ENCODE assay signal across 22 cellular contexts in the genomic region with DNA sequence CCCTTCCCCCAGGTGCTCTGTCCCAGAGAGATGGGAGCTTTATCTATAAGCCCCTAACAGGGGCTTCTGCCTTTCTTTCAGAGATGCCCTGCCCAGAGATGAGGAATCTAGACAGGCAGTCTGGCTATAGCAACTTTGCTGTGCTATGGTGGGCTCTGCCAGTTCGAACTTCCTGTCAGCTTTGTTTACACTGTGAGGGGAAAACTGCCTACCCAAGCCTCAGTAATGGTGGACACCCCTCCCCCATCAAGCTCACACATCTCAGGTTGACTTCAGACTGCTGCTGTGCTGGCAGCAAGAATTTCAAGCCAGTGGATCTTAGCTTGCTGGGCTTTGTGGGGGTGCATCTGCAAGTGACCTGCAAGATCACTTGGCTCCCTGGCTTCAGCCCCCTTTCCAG. TPM values are rescaled to one million over a fixed set of nuclear protein-coding genes. Genes with fewer than 3 reads are reported as not detected.
DNase-seq lines count a peak whose midpoint lies in the region; ATAC-seq and TF ChIP-seq lines count a peak whose summit lies in the region.
"Had no signal": no experiment of that assay in that cellular context is flagged by ENCODE, and none has a peak within 500 bp of the region (broad histone marks: within the 10 kb centered on the region; RNA-seq: fewer than 3 reads in every experiment).

No MANE protein-coding gene starts in this region.

- no peaks in the 10 kb centered on the region for H3K27me3 ChIP-seq in GM23338 (ENCODE audit: insufficient read depth)
- H3K27me3 ChIP-seq: BE2C, BLaER1 had no signal

- no peaks in the 10 kb centered on the region for H3K4me1 ChIP-seq in GM23338 (ENCODE audit: insufficient read depth)
- H3K4me1 ChIP-seq: BE2C, BLaER1 had no signal

- H3K27me3 Mint-ChIP-seq in GM23338 (ENCODE audit: insufficient read depth, low read depth, poor library complexity), result peaks cover 4% of the 10 kb centered on the region
- H3K27me3 Mint-ChIP-seq: CD4-positive, alpha-beta memory T cell; CD4-positive, CD25-positive, alpha-beta regulatory T cell had no signal

- peaks cover 21% of the 10 kb centered on the region for H3K36me3 Mint-ChIP-seq in GM23338 (ENCODE audit: low read depth)

- H3K27ac Mint-ChIP-seq in GM23338, result no peak overlapping the region
- H3K27ac Mint-ChIP-seq: CD14-positive monocyte; CD4-positive, alpha-beta memory T cell; CD4-positive, CD25-positive, alpha-beta regulatory T cell; CD8-positive, alpha-beta memory T cell had no signal

- TF ChIP-seq CTCF in GM23338 (conservative IDR thresholded peaks at IDR 0.05; ENCODE audit: low read depth in 2 of 2), result no peak

- H4K20me1 ChIP-seq in GM23338 (replicated peaks; ENCODE audit: insufficient read depth), result no peaks in the 10 kb centered on the region
- H4K20me1 ChIP-seq: BLaER1 had no signal

- no peak overlapping the region for H2AFZ ChIP-seq in GM23338

- no peak overlapping the region for H3K4me3 Mint-ChIP-seq in GM23338
- H3K4me3 Mint-ChIP-seq: CD14-positive monocyte; CD4-positive, CD25-positive, alpha-beta regulatory T cell; CD8-positive, alpha-beta memory T cell had no signal

- H3K9me3 Mint-ChIP-seq in GM23338, result peaks cover 41% of the 10 kb centered on the region

- DNase-seq in GM23338 (ENCODE audit: low spot score) (peak; percentile 3), ureter (ENCODE audit: low spot score) (no peak), NCI-H446 (lab: John Stamatoyannopoulos, UW) (no peak)
- DNase-seq in stimulated activated naive CD8-positive, alpha-beta T cell treated with anti-CD3 and anti-CD28 coated beads, Interleukin-15, Interleukin-2, amounts not matched to agents 100 U/mL and 50 U/mL, for 24 hours, result no peak
- DNase-seq: 8988T; ACHN; BE2C; C1 segment of cervical spinal cord; CD4-positive, alpha-beta memory T cell; CD4-positive, CD25-positive, alpha-beta regulatory T cell; CD8-positive, alpha-beta memory T cell; COR-L47; DMS 273 treated with DMSO at 0.1 percent for 48 hours; DMS153; DMS53; DMS79; GF-D8 had no signal

- no peaks in the 10 kb centered on the region for H3K79me2 ChIP-seq in GM23338 (replicated peaks; ENCODE audit: insufficient read depth)

- no peaks in the 10 kb centered on the region for H3F3A ChIP-seq in GM23338 (replicated peaks; ENCODE audit: low read depth)

- H3K9me2 ChIP-seq in GM23338 (ENCODE audit: insufficient read depth), result peaks cover 12% of the 10 kb centered on the region; the same call in 1 of the 2 replicates

- no peak overlapping the region for H3K4me2 ChIP-seq in GM23338
- H3K4me2 ChIP-seq: BLaER1 had no signal

- H3K4me3 ChIP-seq in GM23338, result no peak overlapping the region
- H3K4me3 ChIP-seq: BLaER1 had no signal

- H3K36me3 ChIP-seq in GM23338 (ENCODE audit: insufficient read depth) (no peaks in the 10 kb centered on the region), KOPT-K1 (ENCODE audit: insufficient read depth, low read length) (no peaks in the 10 kb centered on the region)
- H3K36me3 ChIP-seq: BLaER1 had no signal

- H3K9me3 ChIP-seq in KOPT-K1 (ENCODE audit: insufficient read depth, low read length, poor library complexity, severe bottlenecking), result peaks cover 19% of the 10 kb centered on the region

- H3K27ac ChIP-seq in GM23338 (ENCODE audit: low read depth), result no peak overlapping the region
- H3K27ac ChIP-seq in KOPT-K1 (ENCODE audit: low read depth, low read length, poor library complexity, severe bottlenecking), result peak overlapping the region; percentile 23
- H3K27ac ChIP-seq: BLaER1 had no signal

- ATAC-seq in GM23338, result no peak
- no peak for ATAC-seq in stimulated activated naive CD8-positive, alpha-beta T cell treated with anti-CD3 and anti-CD28 coated beads, Interleukin-15, Interleukin-2, amounts not matched to agents 100 U/mL and 50 U/mL, for 24 hours

- H3K4me1 Mint-ChIP-seq in GM23338, result peaks cover 6% of the 10 kb centered on the region; the same call in 2 of the 3 replicates

TF ChIP-seq in GM23338, 12 proteins besides CTCF, POLR2A, EP300 and RAD21:
- no peak for TF ChIP-seq EZH2phosphoT487 (IDR thresholded peaks at IDR 0.05; ENCODE audit: unreplicated experiment)
- TF ChIP-seq ZNF331 (CRISPR knock-in tag; IDR thresholded peaks at IDR 0.05; ENCODE audit: low read depth), result no peak
- no peak for TF ChIP-seq JUNB (IDR thresholded peaks at IDR 0.05; ENCODE audit: unreplicated experiment)

RNA-seq across cellular contexts. Expression of a gene that starts 21.5 kb away (rescaled TPM):
- not detected in 2 replicates for total RNA-seq in GM23338 (2014; rRNA removed; shearing (Covaris generic))
- not detected in 2 replicates for polyA plus RNA-seq in GM23338 (2016; fragmentation: Nextera tagmentation; extraction: Ambion mirVana)
- 0.23 TPM for total RNA-seq in ureter
- total RNA-seq: A673 had no signal
- polyA plus RNA-seq: AG04450 had no signal
